21 cellular contexts compared by ENCODE assay signal in the genomic region with DNA sequence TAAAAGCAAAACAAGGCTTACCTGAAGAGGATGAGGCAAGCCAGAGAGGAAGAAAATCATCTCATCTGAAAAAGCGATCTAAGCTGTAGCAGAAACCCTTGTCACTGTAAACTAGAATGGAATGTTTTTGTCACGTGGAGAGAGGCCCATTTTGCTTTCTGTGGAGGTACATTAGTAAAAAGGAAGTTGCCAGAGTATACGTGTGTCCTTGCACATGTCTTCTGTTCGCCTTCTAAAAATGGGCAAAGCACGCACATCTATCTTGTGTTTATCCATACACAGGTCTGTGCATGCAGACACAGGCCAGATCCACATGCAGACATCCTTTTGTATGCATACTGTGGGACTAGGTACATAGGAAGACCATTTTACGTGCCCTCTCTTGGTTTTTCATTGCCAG. TPM values are rescaled to one million over a fixed set of nuclear protein-coding genes. Genes with fewer than 3 reads are reported as not detected.
A peak's percentile ranks its signal among the peaks of the same experiment; 100 is the strongest.
DNase-seq lines count a peak whose midpoint lies in the region; ATAC-seq and TF ChIP-seq lines count a peak whose summit lies in the region.
"Had no signal": no experiment of that assay in that cellular context is flagged by ENCODE, and none has a peak within 500 bp of the region (broad histone marks: within the 10 kb centered on the region; RNA-seq: fewer than 3 reads in every experiment).

No MANE protein-coding gene starts in this region.

- no peak for ATAC-seq in Right ventricle myocardium superior (ENCODE audit: poor library complexity)
- ATAC-seq in stimulated activated naive CD8-positive, alpha-beta T cell treated with anti-CD3 and anti-CD28 coated beads, Interleukin-15, amount 100 ng/mL, for 72 hours = no peak
- ATAC-seq: A549; gastrocnemius medialis; stimulated activated memory B cell treated with anti-CD40 and anti-IgM and Interleukin-4, amounts not matched to agents 10 μg/mL and 1 μg/mL and 100 μg/mL, for 72 hours had no signal

- TF ChIP-seq CTCF in left ventricle myocardium inferior (IDR thresholded peaks at IDR 0.05; ENCODE audit: borderline replicate concordance) = no peak
- no peak for TF ChIP-seq CTCF in epithelial cell of esophagus (IDR thresholded peaks at IDR 0.05; ENCODE audit: insufficient read depth, low read depth, low read length, missing control alignments)
- TF ChIP-seq CTCF in nephron progenitor cell (IDR thresholded peaks at IDR 0.05) = no peak

- H3K4me3 ChIP-seq in left ventricle myocardium inferior = no peak overlapping the region
- no peak overlapping the region for H3K4me3 ChIP-seq in epithelial cell of esophagus (ENCODE audit: low read length)
- H3K4me3 ChIP-seq: A549, BLaER1, gastrocnemius medialis, transverse colon had no signal

- no peaks in the 10 kb centered on the region for H3K36me3 ChIP-seq in left ventricle myocardium inferior
- H3K36me3 ChIP-seq: BLaER1, gastrocnemius medialis, neutrophil, transverse colon had no signal

- peak overlapping the region; percentile 34 for H3K27ac ChIP-seq in left ventricle myocardium inferior (replicated peaks)
- H3K27ac ChIP-seq: BLaER1, gastrocnemius medialis, neutrophil had no signal

- H3K27me3 Mint-ChIP-seq in nephron progenitor cell (ENCODE audit: low read depth, poor library complexity) = peaks cover 20% of the 10 kb centered on the region
- peaks cover 24% of the 10 kb centered on the region for H3K27me3 Mint-ChIP-seq in stimulated activated naive CD8-positive, alpha-beta T cell treated with anti-CD3 and anti-CD28 coated beads, Interleukin-15, amount 100 ng/mL, for 72 hours

- peak overlapping the region; percentile 94 for H3K27ac Mint-ChIP-seq in nephron progenitor cell
- no peak overlapping the region for H3K27ac Mint-ChIP-seq in stimulated activated naive CD8-positive, alpha-beta T cell treated with anti-CD3 and anti-CD28 coated beads, Interleukin-15, amount 100 ng/mL, for 72 hours
- H3K27ac Mint-ChIP-seq: activated naive CD8-positive, alpha-beta T cell; activated T-helper 1 cell treated with anti-CD3 and anti-CD28 coated beads, Interleukin-12 subunit alpha, Interleukin-12 subunit beta, Interleukin-2, Interleukin-4 antibody, amounts not matched to agents 30 ng/mL and 10 ng/mL and 1 ng/mL, durations not matched to agents 14 hours and 24 hours and 36 hours; stimulated activated memory B cell treated with anti-CD40 and anti-IgM and Interleukin-4, amounts not matched to agents 10 μg/mL and 1 μg/mL and 100 μg/mL, for 72 hours had no signal

- H3K4me3 Mint-ChIP-seq in nephron progenitor cell = peak overlapping the region; percentile 26
- no peak overlapping the region for H3K4me3 Mint-ChIP-seq in stimulated activated naive CD8-positive, alpha-beta T cell treated with anti-CD3 and anti-CD28 coated beads, Interleukin-15, amount 100 ng/mL, for 72 hours
- H3K4me3 Mint-ChIP-seq: activated naive CD8-positive, alpha-beta T cell; activated T-helper 1 cell treated with anti-CD3 and anti-CD28 coated beads, Interleukin-12 subunit alpha, Interleukin-12 subunit beta, Interleukin-2, Interleukin-4 antibody, amounts not matched to agents 30 ng/mL and 10 ng/mL and 1 ng/mL, durations not matched to agents 14 hours and 24 hours and 36 hours; stimulated activated memory B cell treated with anti-CD40 and anti-IgM and Interleukin-4, amounts not matched to agents 10 μg/mL and 1 μg/mL and 100 μg/mL, for 72 hours had no signal

- peaks cover 31% of the 10 kb centered on the region for H3K4me1 ChIP-seq in left ventricle myocardium inferior
- H3K4me1 ChIP-seq: BLaER1 had no signal

- intact Hi-C loops in left ventricle myocardium inferior (cut with micrococcal nuclease) = no loop called here
- intact Hi-C loops in Right ventricle myocardium superior (cut with DNase I) = no loop called here

- DNase-seq in left ventricle myocardium inferior (no peak), Right ventricle myocardium superior (no peak), epithelial cell of esophagus (ENCODE audit: low read depth) (peak; percentile 91), nephron progenitor cell (no peak), GM19238 (ENCODE audit: insufficient read length, low spot score) (no peak), A172 (ENCODE audit: low spot score) (no peak)
- no peak for DNase-seq in activated naive CD4-positive, alpha-beta T cell (lab: John Stamatoyannopoulos, UW)
- DNase-seq in stimulated activated naive CD8-positive, alpha-beta T cell treated with anti-CD3 and anti-CD28 coated beads, Interleukin-15, amount 100 ng/mL, for 72 hours = no peak
- DNase-seq: activated CD4-positive, alpha-beta T cell treated with anti-CD3 and anti-CD28 coated beads for 1 hour; EL; gastrocnemius medialis; midbrain; NCI-H1694; transverse colon had no signal

- H3K4me1 Mint-ChIP-seq in nephron progenitor cell = peaks cover 53% of the 10 kb centered on the region
- H3K4me1 Mint-ChIP-seq in stimulated activated naive CD8-positive, alpha-beta T cell treated with anti-CD3 and anti-CD28 coated beads, Interleukin-15, amount 100 ng/mL, for 72 hours = no peaks in the 10 kb centered on the region
- H3K4me1 Mint-ChIP-seq: stimulated activated memory B cell treated with anti-CD40 and anti-IgM and Interleukin-4, amounts not matched to agents 10 μg/mL and 1 μg/mL and 100 μg/mL, for 72 hours had no signal

- H3K9me3 ChIP-seq in left ventricle myocardium inferior (replicated peaks) = no peaks in the 10 kb centered on the region
- H3K9me3 ChIP-seq: A549, BLaER1, gastrocnemius medialis, neutrophil, transverse colon had no signal

- H3K36me3 Mint-ChIP-seq in nephron progenitor cell (ENCODE audit: low read depth) = no peaks in the 10 kb centered on the region
- H3K36me3 Mint-ChIP-seq: activated naive CD8-positive, alpha-beta T cell; stimulated activated memory B cell treated with anti-CD40 and anti-IgM and Interleukin-4, amounts not matched to agents 10 μg/mL and 1 μg/mL and 100 μg/mL, for 72 hours had no signal

- no peaks in the 10 kb centered on the region for H3K9me3 Mint-ChIP-seq in nephron progenitor cell
- H3K9me3 Mint-ChIP-seq in stimulated activated naive CD8-positive, alpha-beta T cell treated with anti-CD3 and anti-CD28 coated beads, Interleukin-15, amount 100 ng/mL, for 72 hours = no peaks in the 10 kb centered on the region
- H3K9me3 Mint-ChIP-seq: activated T-helper 1 cell treated with anti-CD3 and anti-CD28 coated beads, Interleukin-12 subunit alpha, Interleukin-12 subunit beta, Interleukin-2, Interleukin-4 antibody, amounts not matched to agents 30 ng/mL and 10 ng/mL and 1 ng/mL, durations not matched to agents 14 hours and 24 hours and 36 hours; stimulated activated memory B cell treated with anti-CD40 and anti-IgM and Interleukin-4, amounts not matched to agents 10 μg/mL and 1 μg/mL and 100 μg/mL, for 72 hours had no signal

- no peaks in the 10 kb centered on the region for H3K27me3 ChIP-seq in left ventricle myocardium inferior (ENCODE audit: low read depth)
- H3K27me3 ChIP-seq: BLaER1, gastrocnemius medialis, neutrophil, transverse colon had no signal

RNA-seq across cellular contexts. Expression of a gene that starts 33.7 kb away (rescaled TPM):
- total RNA-seq in left ventricle myocardium inferior (18.7 TPM), Right ventricle myocardium superior (26.3 TPM)
- 0.07 TPM in 1 of 2 replicates, not detected in the other for total RNA-seq in A172 (2014; rRNA removed; shearing (Covaris generic))
- total RNA-seq: activated T-helper 1 cell treated with anti-CD3 and anti-CD28 coated beads, Interleukin-12 subunit alpha, Interleukin-12 subunit beta, Interleukin-2, Interleukin-4 antibody, amounts not matched to agents 30 ng/mL and 10 ng/mL and 1 ng/mL, durations not matched to agents 14 hours and 24 hours and 36 hours; HT1080 had no signal

Comparison
In these comparisons a context has a peak if more than half of its experiments do, and no peak if none do; other contexts are left out.
1. RNA of a gene that starts 33.7 kb away (total RNA-seq): 26.3 TPM in Right ventricle myocardium superior (single experiment) and 18.7 TPM in left ventricle myocardium inferior (single experiment); 0.07 TPM in A172; every median in the first group is over 10 times any median in the second.